ENCODE assay signal across 8 cellular contexts in the genomic region with DNA sequence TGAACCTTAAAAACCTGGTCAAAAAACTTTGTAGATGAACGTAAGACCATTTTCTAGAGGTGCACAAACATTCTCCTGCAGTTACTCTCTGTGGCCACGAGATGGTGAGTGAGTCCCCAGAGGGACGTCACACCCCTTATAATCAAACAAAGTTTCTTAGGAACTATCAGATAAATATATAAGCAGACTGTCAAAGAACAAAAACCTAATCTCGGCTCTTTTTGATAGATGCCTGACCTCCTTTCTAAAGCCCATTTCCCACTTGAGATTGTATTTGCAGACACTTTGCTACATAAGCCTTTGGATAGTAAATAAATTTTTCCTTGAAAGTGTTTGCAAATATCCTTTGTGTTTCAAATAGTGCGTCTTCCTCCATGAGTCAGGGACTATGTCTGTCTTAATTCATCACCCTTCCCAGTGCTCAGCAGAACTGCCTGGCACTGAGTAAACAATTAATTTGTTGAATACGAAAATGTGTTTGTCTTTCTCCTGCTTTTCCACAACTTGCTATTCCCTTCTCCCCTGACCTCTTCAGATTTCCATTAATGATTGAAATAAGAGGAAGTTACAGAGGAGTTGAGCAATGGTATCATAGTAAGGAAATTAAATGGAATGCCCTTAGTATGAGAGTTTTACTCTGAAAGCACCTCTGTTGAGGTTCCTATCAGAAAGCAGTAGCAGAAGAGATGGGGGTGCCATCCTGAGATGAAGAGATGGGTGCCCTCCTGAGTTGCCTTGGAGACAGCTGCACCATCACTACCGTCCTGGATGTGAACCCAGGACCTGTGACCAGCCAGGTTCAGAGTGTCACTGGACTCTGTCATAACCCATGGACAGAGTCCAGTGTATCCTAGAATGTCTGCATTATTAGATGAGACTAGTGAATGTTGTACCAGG. TPM values are rescaled to one million over a fixed set of nuclear protein-coding genes. Genes with fewer than 3 reads are reported as not detected.
DNase-seq lines count a peak whose midpoint lies in the region; ATAC-seq and TF ChIP-seq lines count a peak whose summit lies in the region.

No MANE protein-coding gene starts in this region.

- no peak overlapping the region for H3K18ac ChIP-seq in IMR-90 (ENCODE audit: low read depth, low read length)

- 75% methylated on average over 1 of the region's 7 CpGs; no CpG with 5 or more reads in 1 of the 2 experiments for WGBS in IMR-90 (ENCODE audit: extremely low coverage in 2 of 2, insufficient read length in 1 of 2), 2 experiments
- whole genome bisulfite sequencing in transverse colon (ENCODE audit: low coverage in 1 of 2), 2 donors, result 16 to 17% methylated on average over 6 to 7 of the region's 7 CpGs

- TF ChIP-seq EP300 in transverse colon (IDR thresholded peaks at IDR 0.05; ENCODE audit: low read depth), result no peak

- TF ChIP-seq RAD21 in IMR-90 (IDR thresholded peaks at IDR 0.05; ENCODE audit: low read length), result peak; percentile 69

- DNase-seq in DMS53 (lab: John Stamatoyannopoulos, UW) (peak; percentile 85), IMR-90 (peak; percentile 65), SK-N-DZ (ENCODE audit: low spot score) (peak; percentile 27), choroid plexus epithelial cell (ENCODE audit: low read depth) (peak; percentile 81), left kidney (ENCODE audit: low read depth, low spot score) (peak; percentile 68), transverse colon (peak; percentile 22), NCI-H226 (no peak)

- no peak overlapping the region for H3K56ac ChIP-seq in IMR-90 (ENCODE audit: extremely low read depth, insufficient read depth, low read length)

- H4K20me1 ChIP-seq in IMR-90 (ENCODE audit: insufficient read depth, low read length), result no peaks in the 10 kb centered on the region

- dilution Hi-C loops in IMR-90 (cut with HindIII; ENCODE audit: low sequenced_read_pairs, unreplicated experiment), result no loop called here

- H3K4me1 ChIP-seq in IMR-90 (ENCODE audit: control insufficient read depth, insufficient read depth, low read length) (peaks cover 12% of the 10 kb centered on the region), transverse colon (peaks cover 0 to 12% (median 8%) of the 10 kb centered on the region in 4 donors)

- H3K9me3 ChIP-seq in IMR-90 (ENCODE audit: control insufficient read depth, insufficient read depth, low read length) (no peaks in the 10 kb centered on the region), transverse colon (no peaks in the 10 kb centered on the region)

- POLR2A ChIA-PET in IMR-90 (lab: Charles Lee; ENCODE audit: unreplicated experiment), result no interaction called here

- H4K5ac ChIP-seq in IMR-90 (ENCODE audit: low read depth, low read length), result no peak overlapping the region

- peak; percentile 84 for TF ChIP-seq CTCF in IMR-90 (conservative IDR thresholded peaks at IDR 0.05; ENCODE audit: low read depth, low read length)
- TF ChIP-seq CTCF in choroid plexus epithelial cell (conservative IDR thresholded peaks at IDR 0.05; ENCODE audit: low read depth, low read length), result peak; percentile 92
- TF ChIP-seq CTCF in transverse colon (IDR thresholded peaks at IDR 0.05), result peak; percentile 78 to 93 (median 87)

- no peaks in the 10 kb centered on the region for H3K36me3 ChIP-seq in IMR-90 (ENCODE audit: control insufficient read depth, insufficient read depth, low read length)
- no peaks in the 10 kb centered on the region for H3K36me3 ChIP-seq in transverse colon

- no peak overlapping the region for H3K4me3 ChIP-seq in IMR-90 (ENCODE audit: insufficient read depth, low read depth, low read length)
- no peak overlapping the region for H3K4me3 ChIP-seq in choroid plexus epithelial cell (ENCODE audit: low read depth, low read length)
- H3K4me3 ChIP-seq in transverse colon, result no peak overlapping the region

- H3K23ac ChIP-seq in IMR-90 (ENCODE audit: low read depth, low read length), result no peak overlapping the region

- CTCF ChIA-PET in IMR-90 (lab: Yijun Ruan, JAX), result no interaction called here

- no peak overlapping the region; the same call in 1 of the 2 replicates for H3K4ac ChIP-seq in IMR-90 (ENCODE audit: low read depth, low read length)

- H2BK5ac ChIP-seq in IMR-90 (ENCODE audit: low read depth, low read length, poor library complexity, severe bottlenecking), result peak overlapping the region; percentile 40

- peaks cover 14% of the 10 kb centered on the region; the same call in 1 of the 2 replicates for H3K9me1 ChIP-seq in IMR-90 (ENCODE audit: insufficient read depth, low read length)

- H2BK15ac ChIP-seq in IMR-90 (ENCODE audit: low read depth, low read length), result no peak overlapping the region

- ATAC-seq in GM19463 (IDR thresholded peaks at IDR 0.05; ENCODE audit: unreplicated experiment) (peak; percentile 68), IMR-90 (ENCODE audit: low read depth) (peak; percentile 87)

- H3K27ac ChIP-seq in IMR-90 (ENCODE audit: insufficient read depth, low read length) (no peak overlapping the region), transverse colon (no peak overlapping the region)

- no TSS peak for BruUV-seq in IMR-90 (replicated peaks; lab: Mats Ljungman, UMichigan)

- no peak overlapping the region for H2AFZ ChIP-seq in IMR-90 (replicated peaks; ENCODE audit: low read length, poor library complexity)

- peak overlapping the region in 1 of 2 experiments; percentile 39; a peak in 2 of 4 replicates for H4K8ac ChIP-seq in IMR-90 (ENCODE audit: low read depth in 2 of 2, low read length in 2 of 2)

- intact Hi-C loops in IMR-90 (cut with micrococcal nuclease), result loop anchor here (1.0 to 5.0 kb wide), 4 partner anchors 58 to 1000 kb away; partner anchors contain the start of gene RAVER2
- intact Hi-C loops in transverse colon (cut with DNase I; ENCODE audit: low total_unique reads), result no loop called here

- no peak overlapping the region; the same call in 1 of the 2 replicates for H2AK5ac ChIP-seq in IMR-90 (ENCODE audit: low read depth, low read length)

- H2AK9ac ChIP-seq in IMR-90 (replicated peaks; ENCODE audit: low read depth, low read length, poor library complexity), result no peak overlapping the region

- in situ Hi-C loops in IMR-90 (cut with MboI; ENCODE audit: low sequenced_read_pairs), result no loop called here
- in situ Hi-C loops in transverse colon (cut with MboI; ENCODE audit: low pct_ligation_motif_present in 1 of 4, low pct_unique_long_range_greater_than_20kb in 1 of 4, low sequenced_read_pairs in 3 of 4), result loop anchor here in 3 of 4 donors (10.0 to 25.0 kb wide), 2 partner anchors 138 to 425 kb away; no protein-coding TSS in a partner anchor

- H3K14ac ChIP-seq in IMR-90 (replicated peaks; ENCODE audit: low read depth, low read length), result no peak overlapping the region

- H2BK120ac ChIP-seq in IMR-90 (ENCODE audit: low read depth, low read length), result peak overlapping the region; percentile 22; the same call in 1 of the 2 replicates

- H4K91ac ChIP-seq in IMR-90 (ENCODE audit: insufficient read depth, low read depth, low read length), result peak overlapping the region; percentile 44; the same call in 1 of the 2 replicates

- H2BK20ac ChIP-seq in IMR-90 (ENCODE audit: low read depth, low read length), result 0 out of 2 replicates have a peak overlapping the region, but pooled peaks have one; percentile 57

- H3K79me1 ChIP-seq in IMR-90 (ENCODE audit: low read depth in 1 of 2, low read length in 2 of 2), result no peaks in the 10 kb centered on the region

- no peak overlapping the region for H3K9ac ChIP-seq in IMR-90 (ENCODE audit: low read depth, low read length)

- H3K27me3 ChIP-seq in IMR-90 (ENCODE audit: control insufficient read depth, insufficient read depth, low read length) (no peaks in the 10 kb centered on the region), transverse colon (no peaks in the 10 kb centered on the region)

- H3K4me2 ChIP-seq in IMR-90 (ENCODE audit: low read depth, low read length), result peak overlapping the region; percentile 60

- TF ChIP-seq POLR2A in IMR-90 (IDR thresholded peaks at IDR 0.05; ENCODE audit: low read depth, low read length) (no peak), transverse colon (IDR thresholded peaks at IDR 0.05) (no peak)

TF ChIP-seq in IMR-90, 13 proteins besides CTCF, POLR2A, EP300 and RAD21:
- TF ChIP-seq ELK1 (IDR thresholded peaks at IDR 0.05; ENCODE audit: borderline replicate concordance, low read depth, low read length) (no peak), SMC3 (IDR thresholded peaks at IDR 0.05; ENCODE audit: low read depth, low read length) (peak; percentile 84), MAZ (IDR thresholded peaks at IDR 0.05; ENCODE audit: borderline replicate concordance, low read depth, low read length) (no peak)

RNA-seq across cellular contexts. Expression of gene RAVER2, which starts 57.8 kb away (rescaled TPM):
- total RNA-seq in IMR-90 (2012; rRNA removed), result 6.1 and 6.7 TPM in 2 replicates
- polyA plus RNA-seq in IMR-90 (2012; rRNA removed), result 3.4 and 3.7 TPM in 2 replicates
- 0.91 and 1.2 TPM in 2 replicates for polyA plus RNA-seq in IMR-90 (2012; cell fraction: cytosol; rRNA removed)
- polyA plus RNA-seq in IMR-90 (2012; cell fraction: nucleus; rRNA removed; ENCODE audit: low replicate concordance), result 0.79 and 8.1 TPM in 2 replicates
- polyA plus RNA-seq in SK-N-DZ (2014; cell fraction: cytosol; rRNA removed), result 18.0 and 19.6 TPM in 2 replicates
- polyA plus RNA-seq in SK-N-DZ (2014; cell fraction: nucleus; rRNA removed), result 26.3 and 26.7 TPM in 2 replicates
- 10 to 100 TPM; 46.8 to 94.5 (median 71.0) TPM for total RNA-seq in transverse colon
